In genomic region chr16:54281535-54282201, GRCh38 we compare ENCODE assay signal across 10 cellular contexts. TPM values are rescaled to one million over a fixed set of nuclear protein-coding genes. Genes with fewer than 3 reads are reported as not detected.
DNase-seq lines count a peak whose midpoint lies in the region; ATAC-seq and TF ChIP-seq lines count a peak whose summit lies in the region.
"Had no signal": no experiment of that assay in that cellular context is flagged by ENCODE, and none has a peak within 500 bp of the region (broad histone marks: within the 10 kb centered on the region; RNA-seq: fewer than 3 reads in every experiment).

No MANE protein-coding gene starts in this region.

- peak; percentile 45 for ATAC-seq in mucosa of descending colon
- ATAC-seq: body of pancreas had no signal

- no peaks in the 10 kb centered on the region for H3K9me2 ChIP-seq in Loucy (replicated peaks; ENCODE audit: low read depth, low read length)

- H3K4me2 ChIP-seq in Loucy (ENCODE audit: low read depth, low read length, poor library complexity, severe bottlenecking) = peak overlapping the region; percentile 73

- peaks cover 20% of the 10 kb centered on the region for H4K20me1 ChIP-seq in Loucy (ENCODE audit: insufficient read depth, low read length, poor library complexity, severe bottlenecking)

- peaks cover 7% of the 10 kb centered on the region; the same call in 1 of the 2 replicates for H3K36me3 ChIP-seq in Loucy (ENCODE audit: insufficient read depth, low read length)
- no peaks in the 10 kb centered on the region for H3K36me3 ChIP-seq in mucosa of descending colon (ENCODE audit: low read depth)

- peak overlapping the region; percentile 58 for H3K9ac ChIP-seq in Loucy (ENCODE audit: low read depth, low read length, poor library complexity, severe bottlenecking)

- TF ChIP-seq CTCF in Loucy (conservative IDR thresholded peaks at IDR 0.05; ENCODE audit: low read length) (no peak), fibroblast of pulmonary artery (IDR thresholded peaks at IDR 0.05; ENCODE audit: low read length, missing control alignments) (no peak), mucosa of descending colon (IDR thresholded peaks at IDR 0.05) (no peak)

- intact Hi-C loops in mucosa of descending colon (cut with DNase I, micrococcal nuclease) = no loop called here

- H3K27me3 ChIP-seq in Loucy (ENCODE audit: insufficient read depth, low read length, poor library complexity, severe bottlenecking) = peaks cover 33% of the 10 kb centered on the region

- H3K9me3 ChIP-seq in Loucy (ENCODE audit: insufficient read depth, low read depth, low read length) = no peaks in the 10 kb centered on the region
- no peaks in the 10 kb centered on the region for H3K9me3 ChIP-seq in mucosa of descending colon
- H3K9me3 ChIP-seq: body of pancreas had no signal

- H2AFZ ChIP-seq in Loucy (ENCODE audit: low read length) = no peak overlapping the region

- peak overlapping the region; percentile 85 for H3K4me3 ChIP-seq in Loucy (ENCODE audit: low read length, poor library complexity, severe bottlenecking)
- peak overlapping the region; percentile 5 for H3K4me3 ChIP-seq in fibroblast of pulmonary artery (replicated peaks; ENCODE audit: low read depth, low read length)
- no peak overlapping the region for H3K4me3 ChIP-seq in mucosa of descending colon
- H3K4me3 ChIP-seq: body of pancreas had no signal

- no peaks in the 10 kb centered on the region for H3F3A ChIP-seq in Loucy (ENCODE audit: low read depth)

- peak; percentile 26 for DNase-seq in 8988T
- no peak for DNase-seq in fibroblast of pulmonary artery (ENCODE audit: low read depth)
- DNase-seq in mucosa of descending colon = peak in 1 of 3 donors; percentile 53
- DNase-seq in NCI-H2196 (lab: John Stamatoyannopoulos, UW; ENCODE audit: unreplicated experiment) = no peak
- no peak for DNase-seq in globus pallidus (ENCODE audit: low spot score)
- DNase-seq in SW480 (ENCODE audit: low spot score) = no peak
- DNase-seq in AG08396 (ENCODE audit: low spot score) = no peak
- DNase-seq: activated T-cell treated with anti-CD3 and anti-CD28 coated beads, Interleukin-2, amount 50 U/mL, for 4 hours had no signal

- H3K79me2 ChIP-seq in Loucy (ENCODE audit: insufficient read depth, low read length) = peaks cover 56% of the 10 kb centered on the region

- H3K4me1 ChIP-seq in Loucy (ENCODE audit: insufficient read depth, low read length, poor library complexity, severe bottlenecking) (peaks cover 49% of the 10 kb centered on the region), mucosa of descending colon (ENCODE audit: low read depth) (peaks cover 32% of the 10 kb centered on the region)

RNA-seq across cellular contexts. Expression of gene IRX3, which starts 4.9 kb away (rescaled TPM):
- under 1 TPM in 1 of 3 donors, not detected in 2; 0.44 TPM for total RNA-seq in mucosa of descending colon
